In the genomic region with DNA sequence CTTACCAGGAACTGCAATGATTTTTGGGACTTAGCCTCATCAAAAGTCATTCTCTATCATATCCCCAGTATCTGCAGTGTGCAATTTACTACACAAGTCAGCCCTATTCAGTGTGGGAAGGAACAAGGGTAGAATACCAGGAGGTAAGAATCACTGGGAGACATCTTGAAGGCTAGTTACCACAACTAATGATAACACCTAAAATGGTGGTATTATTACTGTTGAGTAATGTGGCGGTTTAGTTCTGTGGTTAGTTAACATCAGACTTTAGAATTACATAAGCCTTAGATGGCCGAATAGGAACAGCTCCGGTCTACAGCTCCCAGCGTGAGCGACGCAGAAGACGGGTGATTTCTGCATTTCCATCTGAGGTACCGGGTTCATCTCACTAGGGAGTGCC, we compare ENCODE assay signal across 27 cellular contexts.
DNase-seq lines count a peak whose midpoint lies in the region; ATAC-seq and TF ChIP-seq lines count a peak whose summit lies in the region.
"Had no signal": no experiment of that assay in that cellular context is flagged by ENCODE, and none has a peak within 500 bp of the region (broad histone marks: within the 10 kb centered on the region; RNA-seq: fewer than 3 reads in every experiment).

No MANE protein-coding gene starts in this region.

- no peak overlapping the region for H3K4me3 ChIP-seq in NB4 (ENCODE audit: low read depth, low read length)
- H3K4me3 ChIP-seq: A549, SK-N-MC had no signal

- DNase-seq in M059J (ENCODE audit: low read depth) (peak; percentile 34), NB4 (ENCODE audit: low read depth) (peak; percentile 65), RPMI7951 (ENCODE audit: low read depth) (peak; percentile 62), OCI-M1 (lab: John Stamatoyannopoulos, UW) (no peak), DMS114 treated with DMSO at 0.1 percent for 48 hours (lab: John Stamatoyannopoulos, UW; ENCODE audit: unreplicated experiment) (no peak)
- DNase-seq: AML-193; C1 segment of cervical spinal cord; Caco-2; CD4-positive, alpha-beta memory T cell; DMS79; GF-D8; Karpas-422; NCI-H1092; NCI-H1417 treated with DMSO at 0.1 percent for 48 hours; NCI-H187; NCI-H2081 treated with DMSO at 0.1 percent for 48 hours; NCI-H2171; NCI-H226; NCI-H510A; NCI-H69; SHP77 treated with DMSO at 0.1 percent for 48 hours; T-helper 2 cell had no signal

- peaks cover 3% of the 10 kb centered on the region for H3K36me3 Mint-ChIP-seq in nephron (ENCODE audit: low read depth)
- H3K36me3 Mint-ChIP-seq: CD4-positive, alpha-beta memory T cell had no signal

- ATAC-seq in HG02970 (IDR thresholded peaks at IDR 0.05; ENCODE audit: low FRiP score, unreplicated experiment), result no peak
- ATAC-seq: A549, HCT116 had no signal

- peaks cover 13% of the 10 kb centered on the region for H3K9me3 Mint-ChIP-seq in nephron

- no peaks in the 10 kb centered on the region for H3K27me3 Mint-ChIP-seq in nephron (ENCODE audit: low read depth)
- H3K27me3 Mint-ChIP-seq: CD4-positive, alpha-beta memory T cell had no signal

- TF ChIP-seq POLR2A in NB4 (IDR thresholded peaks at IDR 0.05; ENCODE audit: extremely low read depth, insufficient read length), result no peak

- H3K4me1 Mint-ChIP-seq in nephron, result no peaks in the 10 kb centered on the region
- H3K4me1 Mint-ChIP-seq: CD4-positive, alpha-beta memory T cell had no signal

- TF ChIP-seq CTCF in NB4 (IDR thresholded peaks at IDR 0.05; ENCODE audit: low read depth, low read length) (no peak), nephron (IDR thresholded peaks at IDR 0.05; ENCODE audit: unreplicated experiment in 3 of 3) (no peak)

- H3K27ac Mint-ChIP-seq in nephron, result peak overlapping the region in 2 of 3 experiments; percentile 4 to 65
- H3K27ac Mint-ChIP-seq: CD4-positive, alpha-beta memory T cell had no signal

- H3K4me3 Mint-ChIP-seq in nephron, result no peak overlapping the region
- H3K4me3 Mint-ChIP-seq: CD4-positive, alpha-beta memory T cell had no signal

Comparison
In these comparisons a context has a peak if more than half of its experiments do, and no peak if none do; other contexts are left out.
1. DNase-seq: peak in M059J (single experiment), NB4 (single experiment) and RPMI7951 (single experiment); none in OCI-M1 (single experiment) and DMS114 treated with DMSO at 0.1 percent for 48 hours (single experiment).